Comparison of ENCODE assay signal across 1 cellular context in genomic region chr6:137866200-137866913, GRCh38.
TF ChIP-seq lines count a peak whose summit lies in the region.

No MANE protein-coding gene starts in this region.

TF ChIP-seq in HepG2, 621 proteins besides CTCF, POLR2A, EP300 and RAD21 (continued from another document and continues in another):
- TF ChIP-seq SP140L (CRISPR knock-in tag; IDR thresholded peaks at IDR 0.05; ENCODE audit: borderline replicate concordance) = peak; percentile 27; the same call in 1 of the 2 replicates
- no peak for TF ChIP-seq HNRNPK (IDR thresholded peaks at IDR 0.05; ENCODE audit: low read depth, low read length, poor library complexity, severe bottlenecking)
- peak; percentile 6; the same call in 1 of the 2 replicates for TF ChIP-seq ARNTL (CRISPR knock-in tag; IDR thresholded peaks at IDR 0.05)
- TF ChIP-seq ZSCAN31 (CRISPR knock-in tag; IDR thresholded peaks at IDR 0.05; ENCODE audit: low read depth) = peak; percentile 12; the same call in 1 of the 2 replicates
- no peak; the same call in 1 of the 2 replicates for TF ChIP-seq RARA (CRISPR knock-in tag; IDR thresholded peaks at IDR 0.05)
- TF ChIP-seq MLX (CRISPR knock-in tag; IDR thresholded peaks at IDR 0.05) = peak; percentile 53; the same call in 1 of the 2 replicates
- no peak for TF ChIP-seq ZNF644 (CRISPR knock-in tag; IDR thresholded peaks at IDR 0.05; ENCODE audit: low read depth)
- no peak for TF ChIP-seq ZNF792 (CRISPR knock-in tag; IDR thresholded peaks at IDR 0.05)
- TF ChIP-seq SMARCC2 (IDR thresholded peaks at IDR 0.05) = no peak
- TF ChIP-seq ZNF704 (CRISPR knock-in tag; IDR thresholded peaks at IDR 0.05; ENCODE audit: borderline replicate concordance) = no peak
- TF ChIP-seq NCOR1 (IDR thresholded peaks at IDR 0.05; ENCODE audit: borderline replicate concordance, low read length) = 0 out of 2 replicates have a peak, but pooled peaks have one; percentile 31
- TF ChIP-seq, protein P1, sequence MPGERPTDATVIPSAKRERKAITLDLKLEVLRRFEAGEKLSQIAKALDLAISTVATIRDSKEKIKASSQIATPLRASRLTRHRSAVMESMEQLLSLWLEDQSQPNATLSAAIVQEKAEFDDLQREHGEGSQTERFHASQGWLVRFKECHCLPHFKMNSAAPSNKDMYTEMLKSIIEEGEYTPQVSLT (CRISPR knock-in tag; IDR thresholded peaks at IDR 0.05; ENCODE audit: borderline replicate concordance, low read depth) = 0 out of 2 replicates have a peak, but pooled peaks have one; percentile 54
- no peak for TF ChIP-seq SIX4 (CRISPR knock-in tag; IDR thresholded peaks at IDR 0.05)
- TF ChIP-seq, protein P2, sequence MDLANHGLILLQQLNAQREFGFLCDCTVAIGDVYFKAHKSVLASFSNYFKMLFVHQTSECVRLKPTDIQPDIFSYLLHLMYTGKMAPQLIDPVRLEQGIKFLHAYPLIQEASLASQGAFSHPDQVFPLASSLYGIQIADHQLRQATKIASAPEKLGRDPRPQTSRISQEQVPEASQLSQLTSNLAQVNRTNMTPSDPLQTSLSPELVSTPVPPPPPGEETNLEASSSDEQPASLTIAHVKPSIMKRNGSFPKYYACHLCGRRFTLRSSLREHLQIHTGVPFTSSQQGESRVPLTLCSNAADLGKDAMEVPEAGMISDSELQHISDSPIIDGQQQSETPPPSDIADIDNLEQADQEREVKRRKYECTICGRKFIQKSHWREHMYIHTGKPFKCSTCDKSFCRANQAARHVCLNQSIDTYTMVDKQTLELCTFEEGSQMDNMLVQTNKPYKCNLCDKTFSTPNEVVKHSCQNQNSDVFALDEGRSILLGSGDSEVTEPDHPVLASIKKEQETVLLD (CRISPR knock-in tag; IDR thresholded peaks at IDR 0.05; ENCODE audit: low read depth) = peak; percentile 24; the same call in 1 of the 2 replicates
- no peak for TF ChIP-seq ZNF770 (CRISPR knock-in tag; IDR thresholded peaks at IDR 0.05)
- peak; percentile 37; the same call in 1 of the 2 replicates for TF ChIP-seq ZNF253 (CRISPR knock-in tag; IDR thresholded peaks at IDR 0.05; ENCODE audit: borderline replicate concordance)
- no peak for TF ChIP-seq PRPF4 (IDR thresholded peaks at IDR 0.05; ENCODE audit: low read depth, low read length, poor library complexity, severe bottlenecking)
- TF ChIP-seq, protein P3, sequence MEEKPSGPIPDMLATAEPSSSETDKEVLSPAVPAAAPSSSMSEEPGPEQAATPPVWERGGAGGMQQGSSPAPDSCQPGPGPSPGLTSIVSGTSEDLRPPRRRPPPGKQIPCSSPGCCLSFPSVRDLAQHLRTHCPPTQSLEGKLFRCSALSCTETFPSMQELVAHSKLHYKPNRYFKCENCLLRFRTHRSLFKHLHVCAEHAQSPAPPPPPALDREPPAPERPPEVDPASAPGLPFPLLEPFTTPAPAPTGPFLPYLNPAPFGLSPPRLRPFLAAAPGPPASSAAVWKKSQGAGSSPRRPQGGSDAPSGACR (CRISPR knock-in tag; IDR thresholded peaks at IDR 0.05) = 0 out of 2 replicates have a peak, but pooled peaks have one; percentile 11
- TF ChIP-seq SOX6 (IDR thresholded peaks at IDR 0.05) = no peak
- TF ChIP-seq SOX6 (CRISPR knock-in tag; IDR thresholded peaks at IDR 0.05) = no peak
- peak; percentile 51 for TF ChIP-seq SAP130 (CRISPR knock-in tag; IDR thresholded peaks at IDR 0.05; ENCODE audit: low read depth)
- TF ChIP-seq ZNF589 (CRISPR knock-in tag; conservative IDR thresholded peaks at IDR 0.05) = no peak; the same call in 1 of the 2 replicates
- TF ChIP-seq, protein P4, sequence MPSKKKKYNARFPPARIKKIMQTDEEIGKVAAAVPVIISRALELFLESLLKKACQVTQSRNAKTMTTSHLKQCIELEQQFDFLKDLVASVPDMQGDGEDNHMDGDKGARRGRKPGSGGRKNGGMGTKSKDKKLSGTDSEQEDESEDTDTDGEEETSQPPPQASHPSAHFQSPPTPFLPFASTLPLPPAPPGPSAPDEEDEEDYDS (CRISPR knock-in tag; IDR thresholded peaks at IDR 0.05) = no peak
- TF ChIP-seq ZNF747 (CRISPR knock-in tag; IDR thresholded peaks at IDR 0.05; ENCODE audit: borderline replicate concordance) = no peak
- TF ChIP-seq, protein P5, sequence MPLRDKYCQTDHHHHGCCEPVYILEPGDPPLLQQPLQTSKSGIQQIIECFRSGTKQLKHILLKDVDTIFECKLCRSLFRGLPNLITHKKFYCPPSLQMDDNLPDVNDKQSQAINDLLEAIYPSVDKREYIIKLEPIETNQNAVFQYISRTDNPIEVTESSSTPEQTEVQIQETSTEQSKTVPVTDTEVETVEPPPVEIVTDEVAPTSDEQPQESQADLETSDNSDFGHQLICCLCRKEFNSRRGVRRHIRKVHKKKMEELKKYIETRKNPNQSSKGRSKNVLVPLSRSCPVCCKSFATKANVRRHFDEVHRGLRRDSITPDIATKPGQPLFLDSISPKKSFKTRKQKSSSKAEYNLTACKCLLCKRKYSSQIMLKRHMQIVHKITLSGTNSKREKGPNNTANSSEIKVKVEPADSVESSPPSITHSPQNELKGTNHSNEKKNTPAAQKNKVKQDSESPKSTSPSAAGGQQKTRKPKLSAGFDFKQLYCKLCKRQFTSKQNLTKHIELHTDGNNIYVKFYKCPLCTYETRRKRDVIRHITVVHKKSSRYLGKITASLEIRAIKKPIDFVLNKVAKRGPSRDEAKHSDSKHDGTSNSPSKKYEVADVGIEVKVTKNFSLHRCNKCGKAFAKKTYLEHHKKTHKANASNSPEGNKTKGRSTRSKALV (CRISPR knock-in tag; IDR thresholded peaks at IDR 0.05) = no peak
- no peak for TF ChIP-seq ADNP (CRISPR knock-in tag; IDR thresholded peaks at IDR 0.05)
- TF ChIP-seq ZNF333 (CRISPR knock-in tag; IDR thresholded peaks at IDR 0.05; ENCODE audit: borderline replicate concordance) = no peak
- TF ChIP-seq MEIS1 (CRISPR knock-in tag; IDR thresholded peaks at IDR 0.05; ENCODE audit: borderline replicate concordance) = 0 out of 2 replicates have a peak, but pooled peaks have one; percentile 10
- TF ChIP-seq PTBP1 (IDR thresholded peaks at IDR 0.05; ENCODE audit: low read depth, low read length, poor library complexity, severe bottlenecking) = peak; percentile 88
- peak; percentile 15; the same call in 1 of the 2 replicates for TF ChIP-seq MEIS2 (CRISPR knock-in tag; IDR thresholded peaks at IDR 0.05)
- no peak for TF ChIP-seq JUND (CRISPR knock-in tag; IDR thresholded peaks at IDR 0.05)
- TF ChIP-seq, protein P6, sequence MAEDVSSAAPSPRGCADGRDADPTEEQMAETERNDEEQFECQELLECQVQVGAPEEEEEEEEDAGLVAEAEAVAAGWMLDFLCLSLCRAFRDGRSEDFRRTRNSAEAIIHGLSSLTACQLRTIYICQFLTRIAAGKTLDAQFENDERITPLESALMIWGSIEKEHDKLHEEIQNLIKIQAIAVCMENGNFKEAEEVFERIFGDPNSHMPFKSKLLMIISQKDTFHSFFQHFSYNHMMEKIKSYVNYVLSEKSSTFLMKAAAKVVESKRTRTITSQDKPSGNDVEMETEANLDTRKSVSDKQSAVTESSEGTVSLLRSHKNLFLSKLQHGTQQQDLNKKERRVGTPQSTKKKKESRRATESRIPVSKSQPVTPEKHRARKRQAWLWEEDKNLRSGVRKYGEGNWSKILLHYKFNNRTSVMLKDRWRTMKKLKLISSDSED (CRISPR knock-in tag; IDR thresholded peaks at IDR 0.05) = no peak
- TF ChIP-seq REXO4 (CRISPR knock-in tag; IDR thresholded peaks at IDR 0.05; ENCODE audit: borderline replicate concordance) = no peak
- 0 out of 2 replicates have a peak, but pooled peaks have one; percentile 20 for TF ChIP-seq DNMT3B (CRISPR knock-in tag; conservative IDR thresholded peaks at IDR 0.05)
- no peak for TF ChIP-seq PHF8 (CRISPR knock-in tag; IDR thresholded peaks at IDR 0.05)
- no peak for TF ChIP-seq ZNF850 (CRISPR knock-in tag; conservative IDR thresholded peaks at IDR 0.05)
- TF ChIP-seq ZNF337 (CRISPR knock-in tag; IDR thresholded peaks at IDR 0.05; ENCODE audit: borderline replicate concordance, low read depth) = peak; percentile 21; the same call in 1 of the 2 replicates
- 0 out of 2 replicates have a peak, but pooled peaks have one; percentile 27 for TF ChIP-seq MYC (CRISPR knock-in tag; IDR thresholded peaks at IDR 0.05; ENCODE audit: borderline replicate concordance)
- TF ChIP-seq AGO2 (optimal IDR thresholded peaks at IDR 0.05; ENCODE audit: low read depth, low read length) = no peak
- peak; percentile 2; the same call in 1 of the 2 replicates for TF ChIP-seq KAT8 (CRISPR knock-in tag; IDR thresholded peaks at IDR 0.05)
- TF ChIP-seq ISX (CRISPR knock-in tag; conservative IDR thresholded peaks at IDR 0.05) = 0 out of 2 replicates have a peak, but pooled peaks have one; percentile 49
- TF ChIP-seq ZNF350 (CRISPR knock-in tag; IDR thresholded peaks at IDR 0.05; ENCODE audit: borderline replicate concordance, low read depth) = peak; percentile 0; the same call in 1 of the 2 replicates
- TF ChIP-seq ZSCAN30 (CRISPR knock-in tag; IDR thresholded peaks at IDR 0.05) = 0 out of 2 replicates have a peak, but pooled peaks have one; percentile 25
- TF ChIP-seq MXI1 (IDR thresholded peaks at IDR 0.05; ENCODE audit: borderline replicate concordance, low read depth, low read length) = no peak; the same call in 2 of the 3 replicates
- peak; percentile 86 for TF ChIP-seq BHLHE40 (IDR thresholded peaks at IDR 0.05; ENCODE audit: low read length)
- TF ChIP-seq ZNF619 (CRISPR knock-in tag; IDR thresholded peaks at IDR 0.05) = no peak
- TF ChIP-seq SNRNP70 (IDR thresholded peaks at IDR 0.05; ENCODE audit: low read depth, low read length) = no peak
- TF ChIP-seq ZNF687 (CRISPR knock-in tag; IDR thresholded peaks at IDR 0.05) = peak; percentile 91
- no peak for TF ChIP-seq ZNF205 (CRISPR knock-in tag; IDR thresholded peaks at IDR 0.05)
- TF ChIP-seq, protein P7, sequence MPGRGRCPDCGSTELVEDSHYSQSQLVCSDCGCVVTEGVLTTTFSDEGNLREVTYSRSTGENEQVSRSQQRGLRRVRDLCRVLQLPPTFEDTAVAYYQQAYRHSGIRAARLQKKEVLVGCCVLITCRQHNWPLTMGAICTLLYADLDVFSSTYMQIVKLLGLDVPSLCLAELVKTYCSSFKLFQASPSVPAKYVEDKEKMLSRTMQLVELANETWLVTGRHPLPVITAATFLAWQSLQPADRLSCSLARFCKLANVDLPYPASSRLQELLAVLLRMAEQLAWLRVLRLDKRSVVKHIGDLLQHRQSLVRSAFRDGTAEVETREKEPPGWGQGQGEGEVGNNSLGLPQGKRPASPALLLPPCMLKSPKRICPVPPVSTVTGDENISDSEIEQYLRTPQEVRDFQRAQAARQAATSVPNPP (CRISPR knock-in tag; IDR thresholded peaks at IDR 0.05) = no peak
- 0 out of 2 replicates have a peak, but pooled peaks have one; percentile 0 for TF ChIP-seq ZBTB3 (CRISPR knock-in tag; IDR thresholded peaks at IDR 0.05; ENCODE audit: borderline replicate concordance, low read depth)
- peak; percentile 69; the same call in 1 of the 2 replicates for TF ChIP-seq ZNF766 (CRISPR knock-in tag; IDR thresholded peaks at IDR 0.05; ENCODE audit: borderline replicate concordance)
- no peak for TF ChIP-seq ZZZ3 (CRISPR knock-in tag; IDR thresholded peaks at IDR 0.05; ENCODE audit: borderline replicate concordance)
